Comparison of ENCODE assay signal across 1 cellular context in the genomic region with DNA sequence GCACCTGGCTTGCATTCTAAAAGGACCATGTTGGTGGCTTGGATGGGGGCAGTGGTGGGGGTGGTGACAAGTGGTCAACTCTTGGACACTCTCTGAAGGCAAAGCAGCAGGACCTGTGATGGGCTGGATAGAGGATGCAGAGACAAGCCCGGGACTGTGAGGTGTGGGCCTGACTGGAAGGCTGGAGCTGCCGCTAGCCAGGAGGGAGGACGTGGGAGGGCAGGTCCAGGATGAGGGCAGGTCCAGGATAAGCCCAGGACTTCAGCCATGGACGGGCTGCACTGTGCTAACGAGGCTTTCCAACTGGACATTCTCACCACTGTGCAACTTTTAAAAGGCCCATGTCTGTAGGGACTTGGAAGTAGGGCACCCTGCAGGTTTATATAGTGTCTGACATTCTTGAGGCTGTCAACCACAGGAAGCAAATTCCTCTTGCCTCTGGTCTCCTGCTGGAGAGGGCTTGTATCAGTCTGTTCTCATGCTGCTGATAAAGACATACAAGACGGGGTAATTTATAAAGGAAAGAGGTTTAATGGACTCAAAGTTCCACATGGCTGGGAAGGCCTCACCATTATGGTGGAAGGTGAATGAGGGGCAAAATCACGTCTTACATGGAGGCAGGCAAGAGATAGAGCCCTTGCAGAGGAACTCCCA.
TF ChIP-seq lines count a peak whose summit lies in the region.

No MANE protein-coding gene starts in this region.

TF ChIP-seq in HepG2, 621 proteins besides CTCF, POLR2A, EP300 and RAD21:
- TF ChIP-seq ZNF121 (CRISPR knock-in tag; IDR thresholded peaks at IDR 0.05) (no peak), ZNF333 (CRISPR knock-in tag; IDR thresholded peaks at IDR 0.05; ENCODE audit: borderline replicate concordance) (no peak), ZNF431 (CRISPR knock-in tag; IDR thresholded peaks at IDR 0.05; ENCODE audit: borderline replicate concordance, low read depth) (no peak), ELF4 (CRISPR knock-in tag; IDR thresholded peaks at IDR 0.05; ENCODE audit: borderline replicate concordance) (no peak), ZFP37 (CRISPR knock-in tag; IDR thresholded peaks at IDR 0.05; ENCODE audit: borderline replicate concordance) (no peak), EHMT2 (IDR thresholded peaks at IDR 0.05; ENCODE audit: borderline replicate concordance, low read depth, low read length) (no peak), ZNF180 (CRISPR knock-in tag; IDR thresholded peaks at IDR 0.05; ENCODE audit: borderline replicate concordance, low read depth) (no peak), PHF5A (CRISPR knock-in tag; IDR thresholded peaks at IDR 0.05; ENCODE audit: low read depth, unreplicated experiment) (no peak), ISL2 (CRISPR knock-in tag; IDR thresholded peaks at IDR 0.05) (no peak), ZSCAN31 (CRISPR knock-in tag; IDR thresholded peaks at IDR 0.05; ENCODE audit: low read depth) (no peak), PCBP2 (optimal IDR thresholded peaks at IDR 0.05; ENCODE audit: low read depth, low read length, poor library complexity, severe bottlenecking) (no peak), TOPORS (CRISPR knock-in tag; IDR thresholded peaks at IDR 0.05) (no peak), KLF12 (CRISPR knock-in tag; IDR thresholded peaks at IDR 0.05; ENCODE audit: borderline replicate concordance) (no peak), CCDC6 (CRISPR knock-in tag; IDR thresholded peaks at IDR 0.05) (no peak), PCBP1 (IDR thresholded peaks at IDR 0.05; ENCODE audit: borderline replicate concordance, low read depth, low read length) (no peak), ZNF720 (CRISPR knock-in tag; IDR thresholded peaks at IDR 0.05) (no peak), RFXAP (CRISPR knock-in tag; IDR thresholded peaks at IDR 0.05; ENCODE audit: borderline replicate concordance) (no peak)
- TF ChIP-seq, protein P1, sequence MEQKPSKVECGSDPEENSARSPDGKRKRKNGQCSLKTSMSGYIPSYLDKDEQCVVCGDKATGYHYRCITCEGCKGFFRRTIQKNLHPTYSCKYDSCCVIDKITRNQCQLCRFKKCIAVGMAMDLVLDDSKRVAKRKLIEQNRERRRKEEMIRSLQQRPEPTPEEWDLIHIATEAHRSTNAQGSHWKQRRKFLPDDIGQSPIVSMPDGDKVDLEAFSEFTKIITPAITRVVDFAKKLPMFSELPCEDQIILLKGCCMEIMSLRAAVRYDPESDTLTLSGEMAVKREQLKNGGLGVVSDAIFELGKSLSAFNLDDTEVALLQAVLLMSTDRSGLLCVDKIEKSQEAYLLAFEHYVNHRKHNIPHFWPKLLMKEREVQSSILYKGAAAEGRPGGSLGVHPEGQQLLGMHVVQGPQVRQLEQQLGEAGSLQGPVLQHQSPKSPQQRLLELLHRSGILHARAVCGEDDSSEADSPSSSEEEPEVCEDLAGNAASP (CRISPR knock-in tag; IDR thresholded peaks at IDR 0.05; ENCODE audit: borderline replicate concordance): no peak
- TF ChIP-seq, protein P2, sequence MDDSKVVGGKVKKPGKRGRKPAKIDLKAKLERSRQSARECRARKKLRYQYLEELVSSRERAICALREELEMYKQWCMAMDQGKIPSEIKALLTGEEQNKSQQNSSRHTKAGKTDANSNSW (CRISPR knock-in tag; IDR thresholded peaks at IDR 0.05; ENCODE audit: borderline replicate concordance): no peak
